18 cellular contexts compared by ENCODE assay signal in genomic region chr1:17014671-17015567, GRCh38. TPM values are rescaled to one million over a fixed set of nuclear protein-coding genes. Genes with fewer than 3 reads are reported as not detected.
A peak's percentile ranks its signal among the peaks of the same experiment; 100 is the strongest.
DNase-seq lines count a peak whose midpoint lies in the region; ATAC-seq, FAIRE-seq and TF ChIP-seq lines count a peak whose summit lies in the region.
"Had no signal": no experiment of that assay in that cellular context is flagged by ENCODE, and none has a peak within 500 bp of the region (broad histone marks: within the 10 kb centered on the region; RNA-seq: fewer than 3 reads in every experiment).

No MANE protein-coding gene starts in this region.

- no peak overlapping the region for H3K27ac ChIP-seq in kidney (ENCODE audit: low read depth in 2 of 2, low read length in 2 of 2)
- peak overlapping the region in 2 of 8 donors; percentile 28 to 50 for H3K27ac ChIP-seq in spleen
- H3K27ac ChIP-seq in Karpas-422 (ENCODE audit: low read length), result no peak overlapping the region
- H3K27ac ChIP-seq: colonic mucosa had no signal

- no peak overlapping the region for H2AFZ ChIP-seq in Karpas-422 (ENCODE audit: low read length)

- peaks cover 19% of the 10 kb centered on the region for H3K36me3 ChIP-seq in HAP-1 (replicated peaks)
- peaks cover 12 to 17% of the 10 kb centered on the region in 2 donors for H3K36me3 ChIP-seq in kidney (ENCODE audit: control insufficient read depth in 1 of 2, insufficient read depth in 2 of 2, low read length in 2 of 2)
- peaks cover 0 to 27% (median 25%) of the 10 kb centered on the region in 6 donors for H3K36me3 ChIP-seq in spleen
- H3K36me3 ChIP-seq in Karpas-422 (ENCODE audit: insufficient read depth, low read length), result peaks cover 3% of the 10 kb centered on the region; the same call in 1 of the 2 replicates

- H3K9me2 ChIP-seq in Karpas-422 (replicated peaks; ENCODE audit: insufficient read depth, low read length), result no peaks in the 10 kb centered on the region

- no peak for TF ChIP-seq CTCF in kidney (IDR thresholded peaks at IDR 0.05; ENCODE audit: borderline replicate concordance, extremely low read depth, insufficient read depth)
- TF ChIP-seq CTCF in spleen (IDR thresholded peaks at IDR 0.05 in 8 of 11, conservative IDR thresholded peaks at IDR 0.05 in 3 of 11), result no peak

- H3K4me3 ChIP-seq in HAP-1 (no peak overlapping the region), kidney (ENCODE audit: low read length in 2 of 2) (no peak overlapping the region), spleen (no peak overlapping the region), Karpas-422 (ENCODE audit: low read length) (no peak overlapping the region)
- H3K4me3 ChIP-seq: adrenal gland, colonic mucosa had no signal

- H3K79me2 ChIP-seq in Karpas-422 (ENCODE audit: low read length), result no peaks in the 10 kb centered on the region

- H3K27me3 ChIP-seq in HAP-1 (ENCODE audit: low read depth) (no peaks in the 10 kb centered on the region), spleen (replicated peaks in 1 of 7) (no peaks in the 10 kb centered on the region), Karpas-422 (ENCODE audit: low read length) (no peaks in the 10 kb centered on the region)
- H3K27me3 ChIP-seq: adrenal gland, colonic mucosa had no signal

- intact Hi-C loops in kidney (cut with DNase I) (no loop called here), spleen (cut with DNase I; ENCODE audit: low total_unique reads) (no loop called here)

- DNase-seq in HAP-1 (ENCODE audit: low spot score in 2 of 2), result peak; percentile 84 to 96
- no peak for DNase-seq in T-helper 17 cell
- DNase-seq in kidney, result peak; percentile 25
- DNase-seq in spleen, result peak; percentile 22
- no peak for DNase-seq in midbrain (lab: John Stamatoyannopoulos, UW)
- DNase-seq in Karpas-422, result no peak
- DNase-seq in Ammon's horn (ENCODE audit: low spot score), result no peak
- DNase-seq: activated CD4-positive, alpha-beta memory T cell treated with anti-CD3 and anti-CD28 coated beads, Interleukin-2, amount 10 ng/mL, durations not matched to agents 7 days and 5 days; adrenal gland; CD8-positive, alpha-beta T cell; colonic mucosa; glutamatergic neuron; NCI-H1436 treated with DMSO at 0.1 percent for 48 hours; NCI-H2171; NCI-H526; T-helper 9 cell had no signal

- no peaks in the 10 kb centered on the region for H3K36me3 Mint-ChIP-seq in T-helper 17 cell (ENCODE audit: low read depth)

- in situ Hi-C loops in HAP-1 (cut with MboI; ENCODE audit: low sequenced_read_pairs), result no loop called here

- H3K9me3 ChIP-seq in HAP-1, result no peaks in the 10 kb centered on the region
- no peaks in the 10 kb centered on the region for H3K9me3 ChIP-seq in T-helper 17 cell (ENCODE audit: control insufficient read depth, low read length, poor library complexity, severe bottlenecking)
- no peaks in the 10 kb centered on the region for H3K9me3 ChIP-seq in kidney (ENCODE audit: control insufficient read depth in 1 of 2, low read length in 2 of 2)
- no peaks in the 10 kb centered on the region for H3K9me3 ChIP-seq in spleen
- no peaks in the 10 kb centered on the region for H3K9me3 ChIP-seq in Karpas-422 (ENCODE audit: low read length)
- H3K9me3 ChIP-seq: adrenal gland, colonic mucosa had no signal

- TF ChIP-seq POLR2A in spleen (IDR thresholded peaks at IDR 0.05), result no peak

- no peak overlapping the region for H3K4me2 ChIP-seq in Karpas-422 (ENCODE audit: low read depth, low read length, poor library complexity, severe bottlenecking)

- ATAC-seq in T-helper 17 cell, result no peak
- ATAC-seq: CD8-positive, alpha-beta T cell; stimulated activated effector memory CD8-positive, alpha-beta T cell treated with anti-CD3 and anti-CD28 coated beads, Interleukin-12 subunit alpha, Interleukin-12 subunit beta, amount 100 ng/mL, for 72 hours had no signal

- no peak overlapping the region for H3K4me3 Mint-ChIP-seq in T-helper 17 cell
- H3K4me3 Mint-ChIP-seq: activated CD4-positive, alpha-beta memory T cell treated with anti-CD3 and anti-CD28 coated beads, Interleukin-2, amount 10 ng/mL, durations not matched to agents 7 days and 5 days; CD8-positive, alpha-beta T cell; stimulated activated effector memory CD8-positive, alpha-beta T cell treated with anti-CD3 and anti-CD28 coated beads, Interleukin-12 subunit alpha, Interleukin-12 subunit beta, amount 100 ng/mL, for 72 hours had no signal

- WGBS in spleen, 5 donors, result 68 to 89% (median 85%) methylated on average over 10 of the region's 10 CpGs

- H3K9ac ChIP-seq in kidney (ENCODE audit: low read length in 2 of 2) (no peak overlapping the region), Karpas-422 (ENCODE audit: low read length) (no peak overlapping the region)

- no peak for FAIRE-seq in kidney (lab: Jason Lieb, UNC)

- H3K27ac Mint-ChIP-seq in T-helper 17 cell, result peak overlapping the region; percentile 45
- H3K27ac Mint-ChIP-seq: activated CD4-positive, alpha-beta memory T cell treated with anti-CD3 and anti-CD28 coated beads, Interleukin-2, amount 10 ng/mL, durations not matched to agents 7 days and 5 days; CD8-positive, alpha-beta T cell; progenitor cell of endocrine pancreas; stimulated activated effector memory CD8-positive, alpha-beta T cell treated with anti-CD3 and anti-CD28 coated beads, Interleukin-12 subunit alpha, Interleukin-12 subunit beta, amount 100 ng/mL, for 72 hours had no signal

- H3K4me1 ChIP-seq in HAP-1 (peaks cover 49% of the 10 kb centered on the region), kidney (ENCODE audit: control insufficient read depth in 1 of 2, insufficient read depth in 1 of 2, low read depth in 1 of 2, low read length in 2 of 2) (peaks cover 6 to 15% of the 10 kb centered on the region in 2 donors), spleen (peaks cover 17 to 74% (median 50%) of the 10 kb centered on the region in 6 donors), Karpas-422 (ENCODE audit: low read length) (peaks cover 18% of the 10 kb centered on the region)

- peaks cover 10% of the 10 kb centered on the region; the same call in 1 of the 2 replicates for H4K20me1 ChIP-seq in Karpas-422 (ENCODE audit: insufficient read depth, low read depth, low read length)

- H3K4me1 Mint-ChIP-seq in T-helper 17 cell, result peaks cover 17% of the 10 kb centered on the region

- no peaks in the 10 kb centered on the region for H3K27me3 Mint-ChIP-seq in T-helper 17 cell

RNA-seq across cellular contexts. Expression of gene ATP13A2, which starts 3.2 kb away (rescaled TPM):
- total RNA-seq in T-helper 17 cell, result 10 to 100 TPM; 44.4 TPM
- total RNA-seq in kidney, result 38.6 TPM
- polyA plus RNA-seq in kidney (ENCODE audit: insufficient read depth, low read depth, low replicate concordance), result 23.8 TPM
- 10 to 100 TPM; 45.4 to 83.9 (median 69.5) TPM for total RNA-seq in spleen
- 10 to 100 TPM; 13.7 to 27.1 (median 18.9) TPM for polyA plus RNA-seq in spleen
- total RNA-seq in Karpas-422 (2014; rRNA removed; shearing (Covaris generic); ENCODE audit: low replicate concordance), result 13.6 and 24.1 TPM in 2 replicates

RNA-seq across cellular contexts. Expression of gene MFAP2, which starts 34.5 kb away (rescaled TPM):
- total RNA-seq in T-helper 17 cell (not detected), kidney (7.2 TPM), spleen (1 to 10 TPM in 3 of 7 donors, under 1 TPM in 1, not detected in 3; 0.77 to 2.7 (median 1.5) TPM)
- polyA plus RNA-seq in kidney (ENCODE audit: insufficient read depth, low read depth, low replicate concordance) (8.2 TPM), spleen (1 to 10 TPM in 2 of 3 donors, under 1 TPM in 1; 0.87 to 3.9 (median 1.2) TPM)
- total RNA-seq in Karpas-422 (2014; rRNA removed; shearing (Covaris generic); ENCODE audit: low replicate concordance), result not detected in 2 replicates
- total RNA-seq: CD8-positive, alpha-beta T cell had no signal

RNA-seq across cellular contexts. Expression of gene SDHB, which starts 38.9 kb away (rescaled TPM):
- total RNA-seq in T-helper 17 cell, result 10 to 100 TPM; 43.6 to 48.5 TPM
- total RNA-seq in kidney, result 92.0 TPM
- 313 TPM for polyA plus RNA-seq in kidney (ENCODE audit: insufficient read depth, low read depth, low replicate concordance)
- total RNA-seq in spleen, result 100 to 1,000 TPM in 3 of 7 donors, 10 to 100 TPM in 4; 82.9 to 132 (median 84.0) TPM
- polyA plus RNA-seq in spleen, result 10 to 100 TPM; 49.1 to 85.0 (median 75.4) TPM
- 157 and 172 TPM in 2 replicates for total RNA-seq in Karpas-422 (2014; rRNA removed; shearing (Covaris generic); ENCODE audit: low replicate concordance)

Comparison
In these comparisons a context has a peak if more than half of its experiments do, and no peak if none do; other contexts are left out.
1. DNase-seq: peak in HAP-1 (2 of 2), kidney (single experiment) and spleen (single experiment); none in T-helper 17 cell (0 of 3), midbrain (single experiment), Karpas-422 (single experiment) and Ammon's horn (single experiment).